In the genomic region with DNA sequence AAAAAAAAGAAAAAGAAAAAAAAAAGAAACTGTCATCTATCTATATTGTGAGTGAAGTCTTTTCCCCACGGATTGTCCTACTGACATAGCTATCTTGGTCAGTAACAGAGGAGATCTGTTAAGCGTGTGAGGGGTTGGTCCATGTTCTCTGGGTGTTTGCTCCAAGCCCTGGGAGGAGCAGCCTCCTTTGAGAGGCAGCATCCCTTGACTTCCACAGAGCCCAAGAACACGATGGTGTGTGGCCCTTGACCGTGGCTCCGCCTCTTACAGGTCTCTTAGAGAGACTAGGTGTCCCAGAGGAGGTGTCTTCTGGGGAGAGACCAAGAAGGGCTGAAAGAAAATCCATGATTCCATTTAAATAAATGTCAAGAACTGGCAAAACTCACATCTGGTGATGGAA, we compare ENCODE assay signal across 14 cellular contexts.
DNase-seq lines count a peak whose midpoint lies in the region; ATAC-seq and TF ChIP-seq lines count a peak whose summit lies in the region.
"Had no signal": no experiment of that assay in that cellular context is flagged by ENCODE, and none has a peak within 500 bp of the region (broad histone marks: within the 10 kb centered on the region; RNA-seq: fewer than 3 reads in every experiment).

No MANE protein-coding gene starts in this region.

- no TSS peak for BruUV-seq in Panc1 (replicated peaks; lab: Mats Ljungman, UMichigan)

- CTCF ChIA-PET in activated CD8-positive, alpha-beta memory T cell treated with anti-CD3 and anti-CD28 coated beads, Interleukin-2, amount 10 ng/mL, durations not matched to agents 7 days and 5 days (lab: Charles Lee): no interaction called here
- CTCF ChIA-PET in Panc1 (lab: Charles Lee): interaction anchor here (0.7 kb wide), 1 partner anchor 224 kb away, joined by 13 read pairs; no protein-coding TSS in a partner anchor

- no peak for ATAC-seq in activated CD8-positive, alpha-beta memory T cell treated with anti-CD3 and anti-CD28 coated beads, Interleukin-2, amount 10 ng/mL, durations not matched to agents 7 days and 5 days
- ATAC-seq in Panc1: peak; percentile 62; the same call in 1 of the 2 replicates
- ATAC-seq in upper lobe of right lung: no peak
- ATAC-seq in GM19328 (IDR thresholded peaks at IDR 0.05; ENCODE audit: unreplicated experiment): no peak
- no peak for ATAC-seq in HG02938 (IDR thresholded peaks at IDR 0.05; ENCODE audit: unreplicated experiment)

- peaks cover 5% of the 10 kb centered on the region for H3K9me3 Mint-ChIP-seq in activated CD8-positive, alpha-beta memory T cell treated with anti-CD3 and anti-CD28 coated beads, Interleukin-2, amount 10 ng/mL, durations not matched to agents 7 days and 5 days (ENCODE audit: low read depth)

- H3K27me3 ChIP-seq in Panc1 (ENCODE audit: control insufficient read depth, insufficient read depth, low read length): no peaks in the 10 kb centered on the region
- H3K27me3 ChIP-seq in upper lobe of right lung: no peaks in the 10 kb centered on the region

- TF ChIP-seq CTCF in Panc1 (IDR thresholded peaks at IDR 0.05): no peak
- TF ChIP-seq CTCF in upper lobe of right lung (IDR thresholded peaks at IDR 0.05): no peak

- no peaks in the 10 kb centered on the region for H3K4me1 ChIP-seq in Panc1 (ENCODE audit: control insufficient read depth, insufficient read depth, low read length)
- no peaks in the 10 kb centered on the region for H3K4me1 ChIP-seq in upper lobe of right lung

- H3K27ac ChIP-seq in Panc1 (ENCODE audit: low read length) (no peak overlapping the region), upper lobe of right lung (no peak overlapping the region)

- H3K4me3 ChIP-seq in Panc1 (ENCODE audit: low read depth in 2 of 2, low read length in 2 of 2): no peak overlapping the region
- no peak overlapping the region for H3K4me3 ChIP-seq in upper lobe of right lung

- in situ Hi-C loops in Panc1 (cut with HindIII; ENCODE audit: low pct_unique_long_range_greater_than_20kb, low sequenced_read_pairs): no loop called here

- no peak overlapping the region for H3K27ac Mint-ChIP-seq in activated CD8-positive, alpha-beta memory T cell treated with anti-CD3 and anti-CD28 coated beads, Interleukin-2, amount 10 ng/mL, durations not matched to agents 7 days and 5 days
- H3K27ac Mint-ChIP-seq: B cell; CD4-positive, alpha-beta T cell had no signal

- H3K27me3 Mint-ChIP-seq in activated CD8-positive, alpha-beta memory T cell treated with anti-CD3 and anti-CD28 coated beads, Interleukin-2, amount 10 ng/mL, durations not matched to agents 7 days and 5 days: peaks cover 9% of the 10 kb centered on the region

- H3K9me3 ChIP-seq in Panc1 (ENCODE audit: control insufficient read depth, insufficient read depth, low read depth, low read length) (no peaks in the 10 kb centered on the region; the same call in 1 of the 2 replicates), upper lobe of right lung (peaks cover 3% of the 10 kb centered on the region)

- intact Hi-C loops in Panc1 (cut with micrococcal nuclease; ENCODE audit: unreplicated experiment): no loop called here
- intact Hi-C loops in upper lobe of right lung (cut with DNase I): no loop called here

- H3K4me1 Mint-ChIP-seq in activated CD8-positive, alpha-beta memory T cell treated with anti-CD3 and anti-CD28 coated beads, Interleukin-2, amount 10 ng/mL, durations not matched to agents 7 days and 5 days: peaks cover 24% of the 10 kb centered on the region

- POLR2A ChIA-PET in Panc1 (lab: Charles Lee): no interaction called here

- peak; percentile 49 for DNase-seq in activated CD8-positive, alpha-beta memory T cell treated with anti-CD3 and anti-CD28 coated beads for 24 hours
- DNase-seq in activated CD8-positive, alpha-beta memory T cell treated with anti-CD3 and anti-CD28 coated beads, Interleukin-2, amount 10 ng/mL, durations not matched to agents 7 days and 5 days: no peak
- DNase-seq in Panc1 (ENCODE audit: low read depth, low spot score): no peak
- peak; percentile 45 for DNase-seq in mesenteric fat pad (ENCODE audit: low spot score)
- DNase-seq in upper lobe of right lung: peak; percentile 17
- DNase-seq in NCI-H1105 (lab: John Stamatoyannopoulos, UW): no peak
- DNase-seq: 8988T; C1 segment of cervical spinal cord; Calu3; CD4-positive, alpha-beta T cell; DMS 273 treated with DMSO at 0.1 percent for 48 hours had no signal

- H3K4me3 Mint-ChIP-seq in activated CD8-positive, alpha-beta memory T cell treated with anti-CD3 and anti-CD28 coated beads, Interleukin-2, amount 10 ng/mL, durations not matched to agents 7 days and 5 days: no peak overlapping the region
- H3K4me3 Mint-ChIP-seq: B cell; CD4-positive, alpha-beta T cell had no signal

- peaks cover 11% of the 10 kb centered on the region for H3K36me3 Mint-ChIP-seq in activated CD8-positive, alpha-beta memory T cell treated with anti-CD3 and anti-CD28 coated beads, Interleukin-2, amount 10 ng/mL, durations not matched to agents 7 days and 5 days

- H3K36me3 ChIP-seq in Panc1 (ENCODE audit: control insufficient read depth, insufficient read depth, low read length): no peaks in the 10 kb centered on the region
- H3K36me3 ChIP-seq in upper lobe of right lung: no peaks in the 10 kb centered on the region

Comparison
In these comparisons a context has a peak if more than half of its experiments do, and no peak if none do; other contexts are left out.
1. DNase-seq: peak in activated CD8-positive, alpha-beta memory T cell treated with anti-CD3 and anti-CD28 coated beads for 24 hours (single experiment), mesenteric fat pad (single experiment) and upper lobe of right lung (single experiment); none in activated CD8-positive, alpha-beta memory T cell treated with anti-CD3 and anti-CD28 coated beads, Interleukin-2, amount 10 ng/mL, durations not matched to agents 7 days and 5 days (single experiment), Panc1 (single experiment) and NCI-H1105 (single experiment).